Comparison of ENCODE assay signal across 8 cellular contexts in genomic region chr3:56988874-56989433, GRCh38.
DNase-seq lines count a peak whose midpoint lies in the region; ATAC-seq and TF ChIP-seq lines count a peak whose summit lies in the region.

No MANE protein-coding gene starts in this region.

- WGBS in heart right ventricle, 2 donors, result 9 to 13% methylated on average over 11 of the region's 11 CpGs

- H3K36me3 ChIP-seq in heart right ventricle, result no peaks in the 10 kb centered on the region

- H3K27ac ChIP-seq in heart right ventricle, result peak overlapping the region in 6 of 10 donors; percentile 6 to 53 (median 22)

- TF ChIP-seq CTCF in GM12864 (IDR thresholded peaks at IDR 0.05; ENCODE audit: low read depth, low read length, missing control alignments) (peak; percentile 68), heart right ventricle (IDR thresholded peaks at IDR 0.05) (peak; percentile 75 to 90 (median 86))

- H3K4me3 ChIP-seq in GM12864 (ENCODE audit: low read depth, low read length), result no peak overlapping the region
- H3K4me3 ChIP-seq in heart right ventricle, result peak overlapping the region in 3 of 10 donors; percentile 6 to 17 (median 15)

- H3K27me3 ChIP-seq in heart right ventricle, result peaks cover 0 to 15% (median 0%) of the 10 kb centered on the region in 7 donors

- H3K9me3 ChIP-seq in heart right ventricle, result no peaks in the 10 kb centered on the region

- intact Hi-C loops in heart right ventricle (cut with DNase I), result loop anchor here (1.0 to 10.0 kb wide), 11 partner anchors 62 to 644 kb away; partner anchors contain the start of gene ARHGEF3 (in 9 of the 10)

- DNase-seq in GM12864 (ENCODE audit: low read depth) (peak; percentile 15), NCI-H1105 (lab: John Stamatoyannopoulos, UW) (peak; percentile 41), T follicular helper cell (ENCODE audit: low read depth) (peak; percentile 57), heart right ventricle (peak; percentile 65 to 87), pulmonary artery endothelial cell (ENCODE audit: low read depth, low spot score) (peak; percentile 43)
- peak; percentile 37 for DNase-seq in activated naive CD8-positive, alpha-beta T cell treated with anti-CD3 and anti-CD28 coated beads, Interleukin-2, amount 50 U/mL, for 16 hours (ENCODE audit: low read depth, low spot score)

- peaks cover 0 to 42% (median 31%) of the 10 kb centered on the region in 9 donors for H3K4me1 ChIP-seq in heart right ventricle

- ATAC-seq in heart right ventricle (peak; percentile 81 to 93 (median 89)), HG03378 (IDR thresholded peaks at IDR 0.05; ENCODE audit: unreplicated experiment) (no peak), HG03039 (IDR thresholded peaks at IDR 0.05; ENCODE audit: unreplicated experiment) (no peak)

Comparison
In these comparisons a context has a peak if more than half of its experiments do, and no peak if none do; other contexts are left out.
1. DNase-seq: peak in every context shown above with its lines; median percentile 76 in heart right ventricle; 57 in T follicular helper cell; 43 in pulmonary artery endothelial cell; 41 in NCI-H1105; 37 in activated naive CD8-positive, alpha-beta T cell treated with anti-CD3 and anti-CD28 coated beads, Interleukin-2, amount 50 U/mL, for 16 hours; 15 in GM12864.
2. ATAC-seq: peak in heart right ventricle (8 of 8); none in HG03378 (single experiment) and HG03039 (single experiment).